ENCODE assay signal across 8 cellular contexts in the genomic region with DNA sequence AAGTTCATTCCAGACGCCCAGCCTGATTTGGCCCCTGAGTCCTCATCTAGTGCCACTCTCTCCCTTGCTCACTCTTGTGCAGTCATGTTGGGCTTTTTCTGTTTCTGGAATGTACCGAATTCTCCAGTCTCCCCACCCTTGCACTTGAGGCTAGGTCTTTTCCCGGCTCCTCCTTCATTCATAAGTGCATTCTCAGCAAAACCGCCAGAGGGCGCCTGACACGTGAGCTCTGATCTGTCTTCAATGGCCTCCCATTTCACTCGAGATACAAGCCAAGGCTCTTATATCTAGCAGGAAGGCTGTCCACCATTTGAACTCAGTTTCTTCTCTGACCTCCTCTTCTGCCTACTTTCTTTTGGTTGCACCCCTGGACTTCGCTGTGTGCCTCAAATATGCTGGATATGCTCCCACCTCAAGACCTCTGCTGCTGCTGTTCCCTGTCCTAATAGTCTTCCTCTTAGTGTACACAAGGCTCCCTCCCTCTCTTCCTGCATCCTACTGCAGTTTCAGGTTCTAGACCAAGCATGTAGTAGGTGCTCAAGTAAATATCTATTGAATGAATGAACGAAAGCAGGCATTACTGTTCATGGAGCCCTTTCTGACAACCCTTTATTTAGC.
DNase-seq lines count a peak whose midpoint lies in the region; ATAC-seq and TF ChIP-seq lines count a peak whose summit lies in the region.

No MANE protein-coding gene starts in this region.

- CTCF ChIA-PET in AG04449 (lab: Yijun Ruan, JAX), result interaction anchor here (0.6 to 2.7 kb wide), 15 partner anchors 9 to 497 kb away, joined by 3 to 15 read pairs (median 4); no protein-coding TSS in a partner anchor

- peak; percentile 72 for TF ChIP-seq CTCF in AG04449 (IDR thresholded peaks at IDR 0.05; ENCODE audit: insufficient read depth, low read length, missing control alignments)

- DNase-seq in AG04449 (ENCODE audit: low read depth, low spot score) (no peak), NCI-H187 treated with DMSO at 0.1 percent for 48 hours (lab: John Stamatoyannopoulos, UW) (peak; percentile 22), UCSD-AML1 (lab: John Stamatoyannopoulos, UW; ENCODE audit: unreplicated experiment) (peak; percentile 68), brain pericyte (ENCODE audit: low read depth, low spot score) (peak; percentile 15), iPS-NIHi7 (ENCODE audit: extremely low spot score) (peak; percentile 86)
- peak; percentile 43 for DNase-seq in stimulated activated CD4-positive, alpha-beta T cell treated with anti-CD3 and anti-CD28 coated beads, Interleukin-12 subunit alpha, Interleukin-12 subunit beta, amount 100 ng/mL, for 4 hours

- POLR2A ChIA-PET in AG04449 (lab: Yijun Ruan, JAX), result no interaction called here

- no peak overlapping the region for H3K4me3 ChIP-seq in AG04449 (ENCODE audit: low read depth, low read length)

- ATAC-seq in GM18511 (IDR thresholded peaks at IDR 0.05; ENCODE audit: unreplicated experiment), result peak; percentile 98
- ATAC-seq in HG02943 (IDR thresholded peaks at IDR 0.05; ENCODE audit: low read depth, unreplicated experiment), result peak; percentile 96
